ENCODE assay signal across 35 cellular contexts in genomic region chr2:140355481-140356090, GRCh38.
"Had no signal": no experiment of that assay in that cellular context is flagged by ENCODE, and none has a peak within 500 bp of the region (broad histone marks: within the 10 kb centered on the region; RNA-seq: fewer than 3 reads in every experiment).

No MANE protein-coding gene starts in this region.

- ATAC-seq: activated CD8-positive, alpha-beta memory T cell treated with anti-CD3 and anti-CD28 coated beads, Interleukin-2, amount 10 ng/mL, durations not matched to agents 7 days and 5 days; activated naive CD8-positive, alpha-beta T cell treated with anti-CD3 and anti-CD28 coated beads, Interleukin-2, amount 50 U/mL, for 24 hours; PC-3; Right ventricle myocardium inferior had no signal

- H3K36me3 Mint-ChIP-seq: activated CD8-positive, alpha-beta memory T cell treated with anti-CD3 and anti-CD28 coated beads, Interleukin-2, amount 10 ng/mL, durations not matched to agents 7 days and 5 days; activated naive CD4-positive, alpha-beta T cell treated with anti-CD3 and anti-CD28 coated beads, Interleukin-2, amount 10 ng/mL, durations not matched to agents 7 days and 5 days; activated naive CD8-positive, alpha-beta T cell had no signal

- H3K27ac Mint-ChIP-seq: activated CD4-positive, alpha-beta memory T cell treated with anti-CD3 and anti-CD28 coated beads, Interleukin-2, amount 10 ng/mL, durations not matched to agents 7 days and 5 days; activated CD8-positive, alpha-beta memory T cell treated with anti-CD3 and anti-CD28 coated beads, Interleukin-2, amount 10 ng/mL, durations not matched to agents 7 days and 5 days; activated naive CD4-positive, alpha-beta T cell treated with anti-CD3 and anti-CD28 coated beads, Interleukin-2, amount 10 ng/mL, durations not matched to agents 7 days and 5 days; activated naive CD8-positive, alpha-beta T cell; activated naive CD8-positive, alpha-beta T cell treated with anti-CD3 and anti-CD28 coated beads, Interleukin-2, amount 50 U/mL, for 24 hours had no signal

- H3K4me3 Mint-ChIP-seq: activated CD4-positive, alpha-beta memory T cell treated with anti-CD3 and anti-CD28 coated beads, Interleukin-2, amount 10 ng/mL, durations not matched to agents 7 days and 5 days; activated CD8-positive, alpha-beta memory T cell treated with anti-CD3 and anti-CD28 coated beads, Interleukin-2, amount 10 ng/mL, durations not matched to agents 7 days and 5 days; activated naive CD4-positive, alpha-beta T cell treated with anti-CD3 and anti-CD28 coated beads, Interleukin-2, amount 10 ng/mL, durations not matched to agents 7 days and 5 days; activated naive CD8-positive, alpha-beta T cell; activated naive CD8-positive, alpha-beta T cell treated with anti-CD3 and anti-CD28 coated beads, Interleukin-2, amount 50 U/mL, for 24 hours; central memory CD8-positive, alpha-beta T cell had no signal

- H3K36me3 ChIP-seq: brain microvascular endothelial cell, Peyer's patch had no signal

- H3K27me3 Mint-ChIP-seq: activated CD4-positive, alpha-beta memory T cell treated with anti-CD3 and anti-CD28 coated beads, Interleukin-2, amount 10 ng/mL, durations not matched to agents 7 days and 5 days; activated CD8-positive, alpha-beta memory T cell treated with anti-CD3 and anti-CD28 coated beads, Interleukin-2, amount 10 ng/mL, durations not matched to agents 7 days and 5 days; activated naive CD4-positive, alpha-beta T cell treated with anti-CD3 and anti-CD28 coated beads, Interleukin-2, amount 10 ng/mL, durations not matched to agents 7 days and 5 days; activated naive CD8-positive, alpha-beta T cell; activated naive CD8-positive, alpha-beta T cell treated with anti-CD3 and anti-CD28 coated beads, Interleukin-2, amount 50 U/mL, for 24 hours; central memory CD8-positive, alpha-beta T cell had no signal

- H3K4me1 Mint-ChIP-seq: activated CD4-positive, alpha-beta memory T cell treated with anti-CD3 and anti-CD28 coated beads, Interleukin-2, amount 10 ng/mL, durations not matched to agents 7 days and 5 days; activated CD8-positive, alpha-beta memory T cell treated with anti-CD3 and anti-CD28 coated beads, Interleukin-2, amount 10 ng/mL, durations not matched to agents 7 days and 5 days; activated naive CD4-positive, alpha-beta T cell treated with anti-CD3 and anti-CD28 coated beads, Interleukin-2, amount 10 ng/mL, durations not matched to agents 7 days and 5 days; activated naive CD8-positive, alpha-beta T cell treated with anti-CD3 and anti-CD28 coated beads, Interleukin-2, amount 50 U/mL, for 24 hours; central memory CD8-positive, alpha-beta T cell had no signal

- H3K4me3 ChIP-seq: Peyer's patch had no signal

- H3K9me3 ChIP-seq: Peyer's patch had no signal

- DNase-seq: activated CD4-positive, alpha-beta memory T cell treated with anti-CD3 and anti-CD28 coated beads, Interleukin-2, amount 10 ng/mL, durations not matched to agents 7 days and 5 days; activated CD4-positive, alpha-beta T cell treated with anti-CD3 and anti-CD28 coated beads for 1 hour; activated CD4-positive, alpha-beta T cell treated with anti-CD3 and anti-CD28 coated beads for 48 hours; activated CD4-positive, CD25-positive, alpha-beta regulatory T cell; activated CD8-positive, alpha-beta memory T cell treated with anti-CD3 and anti-CD28 coated beads for 24 hours; activated CD8-positive, alpha-beta memory T cell treated with anti-CD3 and anti-CD28 coated beads, Interleukin-2, amount 10 ng/mL, durations not matched to agents 7 days and 5 days; activated CD8-positive, alpha-beta memory T cell treated with anti-CD3 and anti-CD28 coated beads, Interleukin-2, amount 50 U/mL, for 48 hours; activated effector memory CD4-positive, alpha-beta T cell treated with Interleukin-2 at 50 U/mL for 16 hours; activated naive CD4-positive, alpha-beta T cell treated with anti-CD3 and anti-CD28 coated beads, Interleukin-2, amount 10 ng/mL, durations not matched to agents 7 days and 5 days; activated naive CD8-positive, alpha-beta T cell treated with anti-CD3 and anti-CD28 coated beads, Interleukin-2, amount 50 U/mL, for 24 hours; activated T-cell treated with anti-CD3 and anti-CD28 coated beads, Interleukin-2, amount 50 U/mL, for 48 hours; amniotic stem cell; aorta; brain microvascular endothelial cell; NCI-H1092 treated with DMSO at 0.1 percent for 48 hours; NCI-H1417; NCI-H146; NCI-H187 treated with DMSO at 0.1 percent for 48 hours; NCI-H2081; NCI-H2171 treated with DMSO at 0.1 percent for 48 hours; NCI-H2227 treated with DMSO at 0.1 percent for 48 hours; NCI-H524 treated with DMSO at 0.1 percent for 48 hours; NK-92 treated with Interleukin-12 subunit alpha and Interleukin-12 subunit beta, amount 100 ng/mL, for 24 hours; PC-3; Peyer's patch; SIG-M5; SW 1271; T-helper 1 cell; T-helper 2 cell; T-helper 9 cell had no signal

- H3K4me1 ChIP-seq: Peyer's patch had no signal

- H3K27ac ChIP-seq: brain microvascular endothelial cell, Peyer's patch, RWPE1, VCaP had no signal

- H3K27me3 ChIP-seq: brain microvascular endothelial cell, Peyer's patch had no signal

- H3K9me3 Mint-ChIP-seq: activated naive CD4-positive, alpha-beta T cell treated with anti-CD3 and anti-CD28 coated beads, Interleukin-2, amount 10 ng/mL, durations not matched to agents 7 days and 5 days had no signal
